20 cellular contexts compared by ENCODE assay signal in genomic region chr14:99659333-99659741, GRCh38. TPM values are rescaled to one million over a fixed set of nuclear protein-coding genes. Genes with fewer than 3 reads are reported as not detected.
A peak's percentile ranks its signal among the peaks of the same experiment; 100 is the strongest.
DNase-seq lines count a peak whose midpoint lies in the region; ATAC-seq, FAIRE-seq and TF ChIP-seq lines count a peak whose summit lies in the region.
"Had no signal": no experiment of that assay in that cellular context is flagged by ENCODE, and none has a peak within 500 bp of the region (broad histone marks: within the 10 kb centered on the region; RNA-seq: fewer than 3 reads in every experiment).

No MANE protein-coding gene starts in this region.

- H3K9me3 ChIP-seq in ES-I3 (ENCODE audit: control insufficient read depth, insufficient read depth, low read length) (no peaks in the 10 kb centered on the region), HUES64 (ENCODE audit: insufficient read depth, low read depth, low read length) (no peaks in the 10 kb centered on the region), endodermal cell (ENCODE audit: control insufficient read depth, low read length) (no peaks in the 10 kb centered on the region)
- H3K9me3 ChIP-seq: HAP-1, MG63, vagina had no signal

- H3K27ac ChIP-seq in HUES64 (ENCODE audit: low read depth, low read length) (no peak overlapping the region), endodermal cell (ENCODE audit: low read depth, low read length) (no peak overlapping the region)
- H3K27ac ChIP-seq: vagina had no signal

- H3K9me3 Mint-ChIP-seq in endodermal cell (no peaks in the 10 kb centered on the region), nephron progenitor cell (no peaks in the 10 kb centered on the region)
- H3K9me3 Mint-ChIP-seq: naive thymus-derived CD8-positive, alpha-beta T cell had no signal

- peak overlapping the region; percentile 45 for H3K4me3 Mint-ChIP-seq in endodermal cell
- no peak overlapping the region for H3K4me3 Mint-ChIP-seq in nephron progenitor cell

- H3K27me3 ChIP-seq in HUES64 (ENCODE audit: insufficient read depth, low read length) (peaks cover 34% of the 10 kb centered on the region), endodermal cell (ENCODE audit: control insufficient read depth, insufficient read depth, low read length, poor library complexity, severe bottlenecking) (peaks cover 21% of the 10 kb centered on the region)
- H3K27me3 ChIP-seq: MG63, vagina had no signal

- H3K27me3 Mint-ChIP-seq in endodermal cell (ENCODE audit: insufficient read depth) (peaks cover 43% of the 10 kb centered on the region), nephron progenitor cell (ENCODE audit: low read depth, poor library complexity) (peaks cover 88% of the 10 kb centered on the region)

- no peak for FAIRE-seq in GM19239 (lab: Jason Lieb, UNC)
- FAIRE-seq: endometrium, GM18507 had no signal

- DNase-seq in endodermal cell, result no peak
- DNase-seq in nephron progenitor cell, result peak; percentile 39
- DNase-seq in SIG-M5 (lab: John Stamatoyannopoulos, UW), result no peak
- no peak for DNase-seq in GM19239 (ENCODE audit: insufficient read length, low spot score)
- DNase-seq: activated CD4-positive, alpha-beta T cell treated with anti-CD3 and anti-CD28 coated beads, Interleukin-2, amount 50 U/mL, for 4 hours; activated gamma-delta T cell treated with Interleukin-2 at 50 U/mL for 16 hours; GF-D8; left cardiac atrium; MG63; naive thymus-derived CD8-positive, alpha-beta T cell; NCI-H2081 treated with DMSO at 0.1 percent for 48 hours; retina; stimulated activated CD4-positive, alpha-beta T cell treated with anti-CD3 and anti-CD28 coated beads, Interleukin-4, amount 100 ng/mL, for 1 hour had no signal

- ATAC-seq in GM18861 (IDR thresholded peaks at IDR 0.05; ENCODE audit: unreplicated experiment), result no peak

- H3K36me3 Mint-ChIP-seq in endodermal cell (ENCODE audit: low read depth) (no peaks in the 10 kb centered on the region), nephron progenitor cell (ENCODE audit: low read depth) (no peaks in the 10 kb centered on the region)

- H3K9ac ChIP-seq in ES-I3 (ENCODE audit: low read depth, low read length) (peak overlapping the region; percentile 47; the same call in 1 of the 2 replicates), HUES64 (ENCODE audit: low read depth, low read length) (peak overlapping the region; percentile 54), endodermal cell (ENCODE audit: extremely low read depth, low read length, poor library complexity, severe bottlenecking) (no peak overlapping the region)

- no peaks in the 10 kb centered on the region; the same call in 1 of the 2 replicates for H3K36me3 ChIP-seq in ES-I3 (ENCODE audit: insufficient read depth, low read length)
- no peaks in the 10 kb centered on the region for H3K36me3 ChIP-seq in HUES64 (ENCODE audit: insufficient read depth, low read length)
- no peaks in the 10 kb centered on the region for H3K36me3 ChIP-seq in endodermal cell (ENCODE audit: control insufficient read depth, insufficient read depth, low read length)
- H3K36me3 ChIP-seq: HAP-1, MG63, vagina had no signal

- H3K4me3 ChIP-seq in HUES64 (ENCODE audit: low read length), result peak overlapping the region; percentile 51
- no peak overlapping the region for H3K4me3 ChIP-seq in endodermal cell (ENCODE audit: low read length)
- H3K4me3 ChIP-seq: HAP-1, MG63 had no signal

- WGBS in HUES64, result 63% methylated on average over 58 of the region's 58 CpGs
- 44 to 74% methylated on average over 41 to 57 of the region's 58 CpGs for WGBS in endodermal cell (ENCODE audit: insufficient coverage in 1 of 2, insufficient read length in 1 of 2), 2 experiments

- H3K4me1 ChIP-seq in ES-I3 (ENCODE audit: insufficient read depth, low read length) (peaks cover 22% of the 10 kb centered on the region), HUES64 (ENCODE audit: insufficient read depth, low read length) (peaks cover 22% of the 10 kb centered on the region), endodermal cell (ENCODE audit: control insufficient read depth, insufficient read depth, low read length) (peaks cover 8% of the 10 kb centered on the region)
- H3K4me1 ChIP-seq: HAP-1 had no signal

- H3K27ac Mint-ChIP-seq in endodermal cell (no peak overlapping the region), nephron progenitor cell (no peak overlapping the region)
- H3K27ac Mint-ChIP-seq: naive thymus-derived CD8-positive, alpha-beta T cell had no signal

- TF ChIP-seq CTCF in endodermal cell (conservative IDR thresholded peaks at IDR 0.05) (peak; percentile 70), nephron progenitor cell (IDR thresholded peaks at IDR 0.05) (no peak)

- H3K4me1 Mint-ChIP-seq in endodermal cell (peaks cover 19% of the 10 kb centered on the region), nephron progenitor cell (peaks cover 37% of the 10 kb centered on the region)

RNA-seq across cellular contexts. Expression of gene HHIPL1, which starts 14.4 kb away (rescaled TPM):
- 1.7 TPM for polyA plus RNA-seq in HUES64 (2013, experiment 1 of 2)
- polyA plus RNA-seq in HUES64 (2013, experiment 2 of 2), result 1.8 TPM
- total RNA-seq in endodermal cell, result 1 to 10 TPM; 3.0 to 3.4 TPM
- polyA plus RNA-seq in endodermal cell (2013, experiment 1 of 2), result 1.8 TPM
- 2.3 TPM for polyA plus RNA-seq in endodermal cell (2013, experiment 2 of 2)
- polyA plus RNA-seq: naive thymus-derived CD8-positive, alpha-beta T cell had no signal

RNA-seq across cellular contexts. Expression of gene CYP46A1, which starts 24.8 kb away (rescaled TPM):
- 0.75 TPM for polyA plus RNA-seq in HUES64 (2013, experiment 1 of 2)
- polyA plus RNA-seq in HUES64 (2013, experiment 2 of 2), result 1.1 TPM
- total RNA-seq in endodermal cell, result under 1 TPM; 0.55 to 0.57 TPM
- polyA plus RNA-seq in endodermal cell (2013, experiment 1 of 2), result 4.1 TPM
- polyA plus RNA-seq in endodermal cell (2013, experiment 2 of 2), result 4.8 TPM

RNA-seq across cellular contexts. Expression of gene CCDC85C, which starts 55.3 kb away (rescaled TPM):
- polyA plus RNA-seq in HUES64 (2013, experiment 1 of 2), result 23.5 TPM
- 23.5 TPM for polyA plus RNA-seq in HUES64 (2013, experiment 2 of 2)
- total RNA-seq in endodermal cell, result 10 to 100 TPM; 32.8 to 45.8 TPM
- 63.0 TPM for polyA plus RNA-seq in endodermal cell (2013, experiment 1 of 2)
- 64.5 TPM for polyA plus RNA-seq in endodermal cell (2013, experiment 2 of 2)
